Comparison of ENCODE assay signal across 8 cellular contexts in the genomic region with DNA sequence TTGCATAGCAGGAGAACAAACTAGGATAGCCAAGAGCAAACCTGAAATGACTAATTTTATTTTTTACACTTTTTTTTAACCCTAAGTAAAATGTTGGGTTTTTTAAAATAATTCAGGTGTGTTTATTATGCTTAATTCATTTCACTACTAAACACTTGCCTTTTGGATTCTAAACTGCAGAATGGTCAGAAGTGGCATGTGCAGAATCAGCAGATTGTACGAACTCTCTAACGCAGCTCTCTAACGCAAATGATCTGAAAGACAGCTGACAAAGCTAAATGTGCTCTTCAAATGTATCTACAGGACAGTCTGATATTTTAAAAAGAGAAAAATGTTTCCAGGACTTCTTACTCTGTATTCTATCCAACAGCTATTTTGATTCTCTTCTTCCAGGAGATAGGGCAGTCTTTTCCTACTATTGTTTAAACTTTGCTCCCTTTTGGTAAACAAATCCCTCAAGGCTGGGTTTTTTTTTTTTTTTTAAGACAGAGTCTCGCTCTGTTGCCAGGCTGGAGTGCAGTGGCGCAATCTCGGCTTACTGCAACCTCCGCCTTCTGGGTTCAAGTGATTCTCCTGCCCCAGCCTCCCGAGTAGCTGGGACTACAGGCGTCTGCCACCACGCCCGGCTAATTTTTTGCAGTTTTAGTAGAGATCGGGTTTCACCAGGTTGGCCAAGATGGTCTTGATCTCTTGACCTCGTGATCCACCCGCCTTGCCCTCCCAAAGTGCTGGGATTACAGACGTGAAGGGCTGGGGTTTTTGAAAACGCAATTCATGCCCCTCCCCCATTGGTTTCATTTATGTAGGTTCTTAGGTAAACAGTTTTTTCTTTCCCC. TPM values are rescaled to one million over a fixed set of nuclear protein-coding genes. Genes with fewer than 3 reads are reported as not detected.
DNase-seq lines count a peak whose midpoint lies in the region; ATAC-seq and TF ChIP-seq lines count a peak whose summit lies in the region.

No MANE protein-coding gene starts in this region.

- BruUV-seq in Caco-2 (replicated peaks; lab: Mats Ljungman, UMichigan): no TSS peak

- peak in 1 of 2 donors; percentile 41 for TF ChIP-seq POLR2A in Peyer's patch (IDR thresholded peaks at IDR 0.05)

- no peaks in the 10 kb centered on the region for H3K9me3 Mint-ChIP-seq in Caco-2 (ENCODE audit: unreplicated experiment)
- H3K9me3 Mint-ChIP-seq in endodermal cell: no peaks in the 10 kb centered on the region
- no peaks in the 10 kb centered on the region for H3K9me3 Mint-ChIP-seq in neural crest cell

- H3K9ac ChIP-seq in endodermal cell (ENCODE audit: extremely low read depth, low read length, poor library complexity, severe bottlenecking): peak overlapping the region; percentile 89

- intact Hi-C loops in Caco-2 (cut with micrococcal nuclease; ENCODE audit: unreplicated experiment): no loop called here

- TF ChIP-seq CTCF in Caco-2 (IDR thresholded peaks at IDR 0.05; ENCODE audit: insufficient read depth in 1 of 2, low read depth in 1 of 2, low read length in 1 of 2, severe bottlenecking in 1 of 2, unreplicated experiment in 1 of 2) (no peak), Peyer's patch (IDR thresholded peaks at IDR 0.05) (no peak), endodermal cell (conservative IDR thresholded peaks at IDR 0.05) (no peak), neural crest cell (conservative IDR thresholded peaks at IDR 0.05) (no peak)

- H3K4me1 Mint-ChIP-seq in Caco-2 (ENCODE audit: low read depth, unreplicated experiment) (no peaks in the 10 kb centered on the region), endodermal cell (peaks cover 50% of the 10 kb centered on the region), neural crest cell (peaks cover 22% of the 10 kb centered on the region)

- H3K27me3 ChIP-seq in Caco-2 (replicated peaks; ENCODE audit: control insufficient read depth, insufficient read depth, low read length): no peaks in the 10 kb centered on the region
- H3K27me3 ChIP-seq in Peyer's patch: no peaks in the 10 kb centered on the region
- H3K27me3 ChIP-seq in endodermal cell (ENCODE audit: control insufficient read depth, insufficient read depth, low read length, poor library complexity, severe bottlenecking): no peaks in the 10 kb centered on the region

- WGBS in endodermal cell (ENCODE audit: insufficient coverage in 1 of 2, insufficient read length in 1 of 2), 2 experiments: 62 to 72% methylated on average over 10 to 16 of the region's 16 CpGs

- no peak for DNase-seq in Caco-2
- DNase-seq in Peyer's patch: peak in 2 of 3 donors; percentile 24 to 63
- DNase-seq in endodermal cell: no peak
- no peak for DNase-seq in neural crest cell (ENCODE audit: low read depth, low spot score)
- DNase-seq in NCI-H524 treated with DMSO at 0.1 percent for 48 hours (lab: John Stamatoyannopoulos, UW): no peak
- DNase-seq in T-helper 9 cell: no peak
- no peak for DNase-seq in HuH-7.5 (ENCODE audit: low spot score)

- no peaks in the 10 kb centered on the region for H3K4me1 ChIP-seq in Caco-2
- peaks cover 0 to 37% (median 7%) of the 10 kb centered on the region in 4 donors for H3K4me1 ChIP-seq in Peyer's patch
- peaks cover 33% of the 10 kb centered on the region for H3K4me1 ChIP-seq in endodermal cell (ENCODE audit: control insufficient read depth, insufficient read depth, low read length)

- no peaks in the 10 kb centered on the region for H3K9me3 ChIP-seq in Caco-2
- H3K9me3 ChIP-seq in Peyer's patch: no peaks in the 10 kb centered on the region
- no peaks in the 10 kb centered on the region for H3K9me3 ChIP-seq in endodermal cell (ENCODE audit: control insufficient read depth, low read length)

- no peaks in the 10 kb centered on the region for H3K27me3 Mint-ChIP-seq in Caco-2 (ENCODE audit: insufficient read depth, unreplicated experiment)
- H3K27me3 Mint-ChIP-seq in endodermal cell (ENCODE audit: insufficient read depth): no peaks in the 10 kb centered on the region
- peaks cover 26% of the 10 kb centered on the region for H3K27me3 Mint-ChIP-seq in neural crest cell (ENCODE audit: low read depth)

- POLR2A ChIA-PET in Caco-2 (lab: Charles Lee): interaction anchor here (0.7 kb wide), 1 partner anchor 15 kb away, joined by 7 read pairs; no protein-coding TSS in a partner anchor

- H3K36me3 ChIP-seq in Caco-2 (ENCODE audit: control insufficient read depth, insufficient read depth, low read length) (no peaks in the 10 kb centered on the region), Peyer's patch (peaks cover 0 to 11% (median 0%) of the 10 kb centered on the region in 3 donors), endodermal cell (ENCODE audit: control insufficient read depth, insufficient read depth, low read length) (peaks cover 4% of the 10 kb centered on the region)

- no peak for ATAC-seq in GM21723 (IDR thresholded peaks at IDR 0.05; ENCODE audit: unreplicated experiment)

- H3K4me3 ChIP-seq in Caco-2 (ENCODE audit: low read depth, low read length) (peak overlapping the region; percentile 56; the same call in 1 of the 2 replicates), Peyer's patch (peak overlapping the region; percentile 77 to 91 (median 85)), endodermal cell (ENCODE audit: low read length) (peak overlapping the region; percentile 94)

- H3K27ac Mint-ChIP-seq in Caco-2 (ENCODE audit: unreplicated experiment) (no peak overlapping the region), endodermal cell (peak overlapping the region; percentile 99), neural crest cell (ENCODE audit: unreplicated experiment) (no peak overlapping the region)

- H3K27ac ChIP-seq in Peyer's patch (peak overlapping the region; percentile 98 to 99 (median 98)), endodermal cell (ENCODE audit: low read depth, low read length) (no peak overlapping the region)

- H3K4me3 Mint-ChIP-seq in Caco-2 (ENCODE audit: unreplicated experiment): peak overlapping the region; percentile 79
- H3K4me3 Mint-ChIP-seq in endodermal cell: peak overlapping the region; percentile 94
- peak overlapping the region; percentile 95 for H3K4me3 Mint-ChIP-seq in neural crest cell

- H3K36me3 Mint-ChIP-seq in Caco-2 (ENCODE audit: insufficient read depth, unreplicated experiment) (peaks cover 6% of the 10 kb centered on the region), endodermal cell (ENCODE audit: low read depth) (peaks cover 8% of the 10 kb centered on the region), neural crest cell (ENCODE audit: low read depth) (no peaks in the 10 kb centered on the region)

- CTCF ChIA-PET in Caco-2 (lab: Charles Lee): no interaction called here

RNA-seq across cellular contexts. Expression of gene NMRK1, which starts 1.3 kb away (rescaled TPM):
- 0.67 and 1.1 TPM in 2 replicates for total RNA-seq in Caco-2 (2022)
- 10 to 100 TPM; 14.9 to 36.8 (median 26.5) TPM for total RNA-seq in Peyer's patch
- 10 to 100 TPM; 14.0 to 29.0 TPM for total RNA-seq in endodermal cell
- 7.0 TPM for polyA plus RNA-seq in endodermal cell (2013, experiment 1 of 2)
- 8.6 TPM for polyA plus RNA-seq in endodermal cell (2013, experiment 2 of 2)
- 1.2 and 2.3 TPM in 2 replicates for total RNA-seq in neural crest cell

RNA-seq across cellular contexts. Expression of gene OSTF1, which starts 1.7 kb away (rescaled TPM):
- 6.5 and 7.0 TPM in 2 replicates for total RNA-seq in Caco-2 (2022)
- 10 to 100 TPM; 21.6 to 44.6 (median 32.9) TPM for total RNA-seq in Peyer's patch
- total RNA-seq in endodermal cell: 10 to 100 TPM; 15.0 to 20.5 TPM
- 5.7 TPM for polyA plus RNA-seq in endodermal cell (2013, experiment 1 of 2)
- 8.4 TPM for polyA plus RNA-seq in endodermal cell (2013, experiment 2 of 2)
- 4.4 and 5.0 TPM in 2 replicates for total RNA-seq in neural crest cell

RNA-seq across cellular contexts. Expression of gene CARNMT1, which starts 58.6 kb away (rescaled TPM):
- total RNA-seq in Caco-2 (2022) (4.9 and 5.6 TPM in 2 replicates), Peyer's patch (10 to 100 TPM; 23.5 to 55.3 (median 26.7) TPM), endodermal cell (10 to 100 TPM; 24.9 to 31.4 TPM), neural crest cell (19.6 and 20.1 TPM in 2 replicates)
- 11.5 TPM for polyA plus RNA-seq in endodermal cell (2013, experiment 1 of 2)
- 12.3 TPM for polyA plus RNA-seq in endodermal cell (2013, experiment 2 of 2)

Comparison
In these comparisons a context has a peak if more than half of its experiments do, and no peak if none do; other contexts are left out.
1. DNase-seq: peak in Peyer's patch (2 of 3); none in Caco-2 (0 of 2), endodermal cell (single experiment), neural crest cell (single experiment), NCI-H524 treated with DMSO at 0.1 percent for 48 hours (single experiment), T-helper 9 cell (single experiment) and HuH-7.5 (single experiment).
2. Peak in every context shown above with its lines, with median percentiles within 50 percentile points of each other: H3K4me3 ChIP-seq and H3K4me3 Mint-ChIP-seq.